In the genomic region with DNA sequence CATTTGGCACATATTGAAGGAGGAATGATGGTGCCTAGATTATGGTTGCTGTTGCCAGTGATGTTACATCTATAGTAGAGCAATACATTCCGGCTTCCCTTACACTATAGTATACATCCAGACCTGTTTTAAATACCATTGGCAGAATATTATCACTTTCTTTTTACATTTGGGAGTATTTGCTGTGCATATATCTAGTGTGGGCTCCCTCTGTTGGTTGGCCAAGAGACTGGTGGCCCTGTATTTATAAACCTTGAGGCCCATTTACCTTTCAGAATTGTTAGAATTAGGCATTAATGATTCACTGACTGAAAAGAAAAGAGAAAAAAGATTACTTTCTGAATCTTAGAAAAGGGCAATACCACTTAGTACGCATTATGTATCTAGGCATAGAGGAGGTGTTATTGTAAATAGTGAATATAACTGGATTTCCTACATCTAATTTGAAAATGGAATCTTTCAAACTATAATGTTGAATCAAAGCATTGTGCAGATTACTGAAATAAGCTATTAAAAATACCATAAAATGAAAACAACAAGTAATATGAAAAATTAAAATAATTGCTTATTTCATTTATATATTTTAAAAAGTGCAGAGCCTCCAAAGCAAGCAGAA, we compare ENCODE assay signal across 9 cellular contexts.
DNase-seq lines count a peak whose midpoint lies in the region; ATAC-seq, FAIRE-seq and TF ChIP-seq lines count a peak whose summit lies in the region.
"Had no signal": no experiment of that assay in that cellular context is flagged by ENCODE, and none has a peak within 500 bp of the region (broad histone marks: within the 10 kb centered on the region; RNA-seq: fewer than 3 reads in every experiment).

No MANE protein-coding gene starts in this region.

- H3K9me3 Mint-ChIP-seq in activated CD8-positive, alpha-beta T cell treated with anti-CD3 and anti-CD28 coated beads for 36 hours: no peaks in the 10 kb centered on the region
- H3K9me3 Mint-ChIP-seq in activated CD8-positive, alpha-beta T cell treated with anti-CD3 and anti-CD28 coated beads, Interleukin-2, amount 10 ng/mL, durations not matched to agents 7 days and 5 days (ENCODE audit: insufficient read depth): no peaks in the 10 kb centered on the region
- no peaks in the 10 kb centered on the region for H3K9me3 Mint-ChIP-seq in astrocyte (ENCODE audit: unreplicated experiment)
- H3K9me3 Mint-ChIP-seq in activated naive CD8-positive, alpha-beta T cell treated with anti-CD3 and anti-CD28 coated beads for 36 hours: no peaks in the 10 kb centered on the region
- H3K9me3 Mint-ChIP-seq in activated CD4-positive, alpha-beta memory T cell treated with anti-CD3 and anti-CD28 coated beads, Interleukin-2, amount 10 ng/mL, durations not matched to agents 7 days and 5 days: no peaks in the 10 kb centered on the region

- DNase-seq in activated CD8-positive, alpha-beta T cell treated with anti-CD3 and anti-CD28 coated beads for 36 hours: peak; percentile 22
- DNase-seq in activated CD8-positive, alpha-beta T cell treated with anti-CD3 and anti-CD28 coated beads, Interleukin-2, amount 10 ng/mL, durations not matched to agents 7 days and 5 days: no peak
- peak; percentile 6 for DNase-seq in astrocyte (ENCODE audit: low read depth)
- DNase-seq in myocyte (ENCODE audit: low read depth): peak; percentile 34
- DNase-seq in activated naive CD8-positive, alpha-beta T cell treated with anti-CD3 and anti-CD28 coated beads for 36 hours: no peak
- DNase-seq in activated CD4-positive, alpha-beta memory T cell treated with anti-CD3 and anti-CD28 coated beads, Interleukin-2, amount 10 ng/mL, durations not matched to agents 7 days and 5 days: no peak

- H4K20me1 ChIP-seq in astrocyte (ENCODE audit: insufficient read depth, low read length): no peaks in the 10 kb centered on the region

- intact Hi-C loops in activated CD8-positive, alpha-beta T cell treated with anti-CD3 and anti-CD28 coated beads for 36 hours (cut with micrococcal nuclease): loop anchor here (10.0 kb wide), 1 partner anchor 234 kb away; no protein-coding TSS in a partner anchor

- no peaks in the 10 kb centered on the region for H3K36me3 ChIP-seq in astrocyte (ENCODE audit: insufficient read depth, low read length)

- no peak overlapping the region for H2AFZ ChIP-seq in astrocyte (ENCODE audit: low read depth, low read length)

- no peak for ATAC-seq in activated CD8-positive, alpha-beta T cell treated with anti-CD3 and anti-CD28 coated beads for 36 hours
- ATAC-seq in activated CD8-positive, alpha-beta T cell treated with anti-CD3 and anti-CD28 coated beads, Interleukin-2, amount 10 ng/mL, durations not matched to agents 7 days and 5 days: no peak
- ATAC-seq in HG03354 (IDR thresholded peaks at IDR 0.05; ENCODE audit: poor library complexity, severe bottlenecking, unreplicated experiment): peak; percentile 69
- no peak for ATAC-seq in GM18520 (IDR thresholded peaks at IDR 0.05; ENCODE audit: unreplicated experiment)

- no peak overlapping the region for H3K27ac Mint-ChIP-seq in activated CD8-positive, alpha-beta T cell treated with anti-CD3 and anti-CD28 coated beads for 36 hours
- H3K27ac Mint-ChIP-seq in activated CD8-positive, alpha-beta T cell treated with anti-CD3 and anti-CD28 coated beads, Interleukin-2, amount 10 ng/mL, durations not matched to agents 7 days and 5 days: no peak overlapping the region
- no peak overlapping the region for H3K27ac Mint-ChIP-seq in astrocyte (ENCODE audit: unreplicated experiment)
- H3K27ac Mint-ChIP-seq in activated naive CD8-positive, alpha-beta T cell treated with anti-CD3 and anti-CD28 coated beads for 36 hours: no peak overlapping the region
- H3K27ac Mint-ChIP-seq in activated CD4-positive, alpha-beta memory T cell treated with anti-CD3 and anti-CD28 coated beads, Interleukin-2, amount 10 ng/mL, durations not matched to agents 7 days and 5 days: no peak overlapping the region

- no peak for FAIRE-seq in astrocyte (lab: Jason Lieb, UNC)
- FAIRE-seq: G401.6 had no signal

- H3K27ac ChIP-seq in astrocyte (ENCODE audit: low read depth, low read length): no peak overlapping the region

- H3K27me3 ChIP-seq in astrocyte (ENCODE audit: insufficient read depth, low read length): no peaks in the 10 kb centered on the region

- H3K4me3 Mint-ChIP-seq in activated CD8-positive, alpha-beta T cell treated with anti-CD3 and anti-CD28 coated beads for 36 hours: no peak overlapping the region
- no peak overlapping the region for H3K4me3 Mint-ChIP-seq in activated CD8-positive, alpha-beta T cell treated with anti-CD3 and anti-CD28 coated beads, Interleukin-2, amount 10 ng/mL, durations not matched to agents 7 days and 5 days
- H3K4me3 Mint-ChIP-seq in astrocyte (ENCODE audit: unreplicated experiment): no peak overlapping the region
- no peak overlapping the region for H3K4me3 Mint-ChIP-seq in activated naive CD8-positive, alpha-beta T cell treated with anti-CD3 and anti-CD28 coated beads for 36 hours
- no peak overlapping the region for H3K4me3 Mint-ChIP-seq in activated CD4-positive, alpha-beta memory T cell treated with anti-CD3 and anti-CD28 coated beads, Interleukin-2, amount 10 ng/mL, durations not matched to agents 7 days and 5 days

- H3K4me3 ChIP-seq in astrocyte (ENCODE audit: insufficient read depth, low read depth, low read length): no peak overlapping the region

- no peaks in the 10 kb centered on the region for H3K36me3 Mint-ChIP-seq in activated CD8-positive, alpha-beta T cell treated with anti-CD3 and anti-CD28 coated beads for 36 hours (ENCODE audit: low read depth)
- no peaks in the 10 kb centered on the region for H3K36me3 Mint-ChIP-seq in activated CD8-positive, alpha-beta T cell treated with anti-CD3 and anti-CD28 coated beads, Interleukin-2, amount 10 ng/mL, durations not matched to agents 7 days and 5 days (ENCODE audit: low read depth)
- H3K36me3 Mint-ChIP-seq in astrocyte (ENCODE audit: low read depth, unreplicated experiment): no peaks in the 10 kb centered on the region
- H3K36me3 Mint-ChIP-seq in activated naive CD8-positive, alpha-beta T cell treated with anti-CD3 and anti-CD28 coated beads for 36 hours: no peaks in the 10 kb centered on the region
- H3K36me3 Mint-ChIP-seq in activated CD4-positive, alpha-beta memory T cell treated with anti-CD3 and anti-CD28 coated beads, Interleukin-2, amount 10 ng/mL, durations not matched to agents 7 days and 5 days (ENCODE audit: low read depth): no peaks in the 10 kb centered on the region

- CTCF ChIA-PET in activated CD8-positive, alpha-beta T cell treated with anti-CD3 and anti-CD28 coated beads for 36 hours (lab: Charles Lee): interaction anchor here (0.7 to 1.5 kb wide), 4 partner anchors 13 to 849 kb away, joined by 3 to 6 read pairs (median 4); no protein-coding TSS in a partner anchor
- CTCF ChIA-PET in activated CD8-positive, alpha-beta T cell treated with anti-CD3 and anti-CD28 coated beads, Interleukin-2, amount 10 ng/mL, durations not matched to agents 7 days and 5 days (lab: Charles Lee): interaction anchor here (1.0 to 1.6 kb wide), 2 partner anchors 20 to 628 kb away, joined by 3 to 7 read pairs; no protein-coding TSS in a partner anchor
- CTCF ChIA-PET in activated CD4-positive, alpha-beta memory T cell treated with anti-CD3 and anti-CD28 coated beads, Interleukin-2, amount 10 ng/mL, durations not matched to agents 7 days and 5 days (lab: Charles Lee): no interaction called here

- H3K79me2 ChIP-seq in astrocyte (ENCODE audit: insufficient read depth, low read length): no peaks in the 10 kb centered on the region

- no peak for TF ChIP-seq CTCF in activated CD8-positive, alpha-beta T cell treated with anti-CD3 and anti-CD28 coated beads for 36 hours (IDR thresholded peaks at IDR 0.05)
- TF ChIP-seq CTCF in astrocyte (IDR thresholded peaks at IDR 0.05; ENCODE audit: insufficient read depth, low read depth, low read length): peak; percentile 57

- H3K27me3 Mint-ChIP-seq in activated CD8-positive, alpha-beta T cell treated with anti-CD3 and anti-CD28 coated beads for 36 hours: no peaks in the 10 kb centered on the region
- no peaks in the 10 kb centered on the region for H3K27me3 Mint-ChIP-seq in activated CD8-positive, alpha-beta T cell treated with anti-CD3 and anti-CD28 coated beads, Interleukin-2, amount 10 ng/mL, durations not matched to agents 7 days and 5 days (ENCODE audit: low read depth)
- no peaks in the 10 kb centered on the region for H3K27me3 Mint-ChIP-seq in astrocyte (ENCODE audit: low read depth, unreplicated experiment)
- no peaks in the 10 kb centered on the region for H3K27me3 Mint-ChIP-seq in activated naive CD8-positive, alpha-beta T cell treated with anti-CD3 and anti-CD28 coated beads for 36 hours
- H3K27me3 Mint-ChIP-seq in activated CD4-positive, alpha-beta memory T cell treated with anti-CD3 and anti-CD28 coated beads, Interleukin-2, amount 10 ng/mL, durations not matched to agents 7 days and 5 days: no peaks in the 10 kb centered on the region

- H3K4me2 ChIP-seq in astrocyte (ENCODE audit: low read length): no peak overlapping the region

- no peaks in the 10 kb centered on the region for H3K4me1 Mint-ChIP-seq in activated CD8-positive, alpha-beta T cell treated with anti-CD3 and anti-CD28 coated beads for 36 hours (ENCODE audit: low read depth)
- H3K4me1 Mint-ChIP-seq in activated CD8-positive, alpha-beta T cell treated with anti-CD3 and anti-CD28 coated beads, Interleukin-2, amount 10 ng/mL, durations not matched to agents 7 days and 5 days (ENCODE audit: low read depth): no peaks in the 10 kb centered on the region
- H3K4me1 Mint-ChIP-seq in astrocyte (ENCODE audit: low read depth, unreplicated experiment): no peaks in the 10 kb centered on the region
- peaks cover 2% of the 10 kb centered on the region for H3K4me1 Mint-ChIP-seq in activated naive CD8-positive, alpha-beta T cell treated with anti-CD3 and anti-CD28 coated beads for 36 hours
- H3K4me1 Mint-ChIP-seq in activated CD4-positive, alpha-beta memory T cell treated with anti-CD3 and anti-CD28 coated beads, Interleukin-2, amount 10 ng/mL, durations not matched to agents 7 days and 5 days: no peaks in the 10 kb centered on the region

- H3K9me3 ChIP-seq in astrocyte (ENCODE audit: insufficient read depth, low read depth, low read length): no peaks in the 10 kb centered on the region

- H3K9ac ChIP-seq in astrocyte (ENCODE audit: low read length): no peak overlapping the region

- H3K4me1 ChIP-seq in astrocyte (ENCODE audit: insufficient read depth, low read length): no peaks in the 10 kb centered on the region

- POLR2A ChIA-PET in activated CD8-positive, alpha-beta T cell treated with anti-CD3 and anti-CD28 coated beads for 36 hours (lab: Charles Lee): no interaction called here
- POLR2A ChIA-PET in activated CD8-positive, alpha-beta T cell treated with anti-CD3 and anti-CD28 coated beads, Interleukin-2, amount 10 ng/mL, durations not matched to agents 7 days and 5 days (lab: Charles Lee): interaction anchor here (0.6 kb wide), 1 partner anchor 628 kb away, joined by 3 read pairs; no protein-coding TSS in a partner anchor
- POLR2A ChIA-PET in activated CD4-positive, alpha-beta memory T cell treated with anti-CD3 and anti-CD28 coated beads, Interleukin-2, amount 10 ng/mL, durations not matched to agents 7 days and 5 days (lab: Charles Lee): no interaction called here

Comparison
In these comparisons a context has a peak if more than half of its experiments do, and no peak if none do; other contexts are left out.
1. DNase-seq: peak in activated CD8-positive, alpha-beta T cell treated with anti-CD3 and anti-CD28 coated beads for 36 hours (single experiment), astrocyte (single experiment) and myocyte (single experiment); none in activated CD8-positive, alpha-beta T cell treated with anti-CD3 and anti-CD28 coated beads, Interleukin-2, amount 10 ng/mL, durations not matched to agents 7 days and 5 days (single experiment), activated naive CD8-positive, alpha-beta T cell treated with anti-CD3 and anti-CD28 coated beads for 36 hours (single experiment) and activated CD4-positive, alpha-beta memory T cell treated with anti-CD3 and anti-CD28 coated beads, Interleukin-2, amount 10 ng/mL, durations not matched to agents 7 days and 5 days (single experiment).